Comparison of ENCODE assay signal across 28 cellular contexts in the genomic region with DNA sequence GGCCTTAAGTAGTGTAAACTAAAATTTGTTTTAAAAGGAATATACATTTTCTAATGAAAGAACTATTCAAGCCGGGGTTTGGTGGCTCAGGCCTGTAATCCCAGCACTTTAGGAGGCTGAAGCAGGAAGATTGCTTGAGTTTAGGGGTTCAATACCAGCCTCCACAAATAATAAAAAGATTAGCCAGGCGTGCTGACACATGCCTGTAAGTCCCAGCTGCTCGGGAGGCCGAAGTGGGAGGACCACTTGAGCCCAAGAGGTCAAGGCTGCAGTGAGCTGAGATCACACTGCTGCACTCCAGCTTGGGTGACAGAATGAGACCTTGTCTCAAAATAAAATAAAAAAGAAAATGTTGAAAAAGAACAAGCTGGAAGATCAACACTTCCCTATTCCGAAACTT.
"Had no signal": no experiment of that assay in that cellular context is flagged by ENCODE, and none has a peak within 500 bp of the region (broad histone marks: within the 10 kb centered on the region; RNA-seq: fewer than 3 reads in every experiment).

No MANE protein-coding gene starts in this region.

- H3K27me3 ChIP-seq: dorsolateral prefrontal cortex, gastrocnemius medialis, heart left ventricle, ovary, spleen, transverse colon, vagina had no signal

- H3K9me3 ChIP-seq: gastrocnemius medialis, heart left ventricle, mucosa of descending colon, ovary, psoas muscle, spleen, thoracic aorta, transverse colon, vagina had no signal

- H3K27ac ChIP-seq: dorsolateral prefrontal cortex, epithelial cell of prostate, heart left ventricle, ovary, psoas muscle, thoracic aorta, transverse colon, vagina had no signal

- ATAC-seq: gastrocnemius medialis; heart left ventricle; left ventricle myocardium superior; mucosa of descending colon; psoas muscle; right cardiac atrium; stimulated activated memory B cell treated with anti-CD40 and anti-IgM and Interleukin-4, amounts not matched to agents 10 μg/mL and 1 μg/mL and 100 μg/mL, for 72 hours; stimulated activated naive CD8-positive, alpha-beta T cell treated with anti-CD3 and anti-CD28 coated beads, Interleukin-15, Interleukin-2, amounts not matched to agents 100 U/mL and 50 U/mL, for 24 hours had no signal

- H3K4me1 ChIP-seq: heart left ventricle, transverse colon, vagina had no signal

- FAIRE-seq: colon, islet of Langerhans had no signal

- H3K36me3 ChIP-seq: ovary had no signal

- H3K4me3 ChIP-seq: dorsolateral prefrontal cortex, gastrocnemius medialis, heart left ventricle, lung, mucosa of descending colon, ovary, psoas muscle, skin epidermis, spleen, thoracic aorta, transverse colon, vagina had no signal

- DNase-seq: dorsolateral prefrontal cortex; effector CD4-positive, alpha-beta T cell; foreskin fibroblast; gastrocnemius medialis; heart left ventricle; hippocampal formation; kidney glomerular epithelial cell; left ventricle myocardium superior; mucosa of descending colon; naive B cell; occipital lobe; ovary; posterior cingulate gyrus; psoas muscle; right cardiac atrium; spleen; stimulated activated CD4-positive, alpha-beta T cell treated with anti-CD3 and anti-CD28 coated beads, Interleukin-4, amount 100 ng/mL, for 4 hours; stimulated activated naive CD8-positive, alpha-beta T cell treated with anti-CD3 and anti-CD28 coated beads, Interleukin-15, Interleukin-2, amounts not matched to agents 100 U/mL and 50 U/mL, for 24 hours; substantia nigra; transverse colon had no signal
